22 cellular contexts compared by ENCODE assay signal in genomic region chr3:459376-459710, GRCh38.
A peak's percentile ranks its signal among the peaks of the same experiment; 100 is the strongest.
DNase-seq lines count a peak whose midpoint lies in the region; ATAC-seq, FAIRE-seq and TF ChIP-seq lines count a peak whose summit lies in the region.
"Had no signal": no experiment of that assay in that cellular context is flagged by ENCODE, and none has a peak within 500 bp of the region (broad histone marks: within the 10 kb centered on the region; RNA-seq: fewer than 3 reads in every experiment).

No MANE protein-coding gene starts in this region.

- 72% methylated on average over 5 of the region's 5 CpGs; no CpG with 5 or more reads in 1 of the 2 experiments for WGBS in H1 (ENCODE audit: extremely low coverage in 1 of 2, insufficient coverage in 1 of 2, insufficient read length in 1 of 2, insufficient replicate concordance in 2 of 2, low coverage in 1 of 2, low lambda C conversion rate in 2 of 2, missing lambda C conversion rate in 1 of 2), 2 experiments

- H4K91ac ChIP-seq in H1 (replicated peaks; ENCODE audit: insufficient read length, low read length) = no peak overlapping the region

- H3K9me3 ChIP-seq in SK-N-MC (ENCODE audit: low read depth, low read length) = no peaks in the 10 kb centered on the region
- no peaks in the 10 kb centered on the region for H3K9me3 ChIP-seq in H1 (ENCODE audit: insufficient read depth in 2 of 2, low read depth in 1 of 2, low read length in 1 of 2)
- H3K9me3 ChIP-seq in mucosa of descending colon = no peaks in the 10 kb centered on the region
- H3K9me3 ChIP-seq: A549, BE2C had no signal

- no peak overlapping the region for H4K8ac ChIP-seq in H1 (ENCODE audit: extremely low read depth, insufficient read depth, low read length)

- no peak for TF ChIP-seq EP300 in H1 (IDR thresholded peaks at IDR 0.05; ENCODE audit: borderline replicate concordance in 1 of 2, low read depth in 2 of 2, low read length in 2 of 2)

- H3K4me1 ChIP-seq in H1 (replicated peaks in 1 of 4; ENCODE audit: control insufficient read depth in 3 of 4, insufficient read depth in 4 of 4, low read length in 3 of 4) (peaks cover 0 to 10% (median 3%) of the 10 kb centered on the region in 4 experiments; a peak in 3 of 7 replicates), mucosa of descending colon (ENCODE audit: low read depth) (no peaks in the 10 kb centered on the region)
- H3K4me1 ChIP-seq: A549, BE2C had no signal

- TF ChIP-seq CTCF in H1 (IDR thresholded peaks at IDR 0.05; ENCODE audit: control extremely low read depth in 1 of 3, insufficient read depth in 1 of 3, low read depth in 1 of 3, low read length in 3 of 3) (no peak), mucosa of descending colon (IDR thresholded peaks at IDR 0.05) (no peak)

- H3K18ac ChIP-seq in H1 (ENCODE audit: extremely low read depth, low read length) = no peak overlapping the region

- intact Hi-C loops in mucosa of descending colon (cut with DNase I, micrococcal nuclease) = no loop called here

- H2AFZ ChIP-seq in H1 (ENCODE audit: low read length) = 0 out of 2 replicates have a peak overlapping the region, but pooled peaks have one; percentile 4
- H2AFZ ChIP-seq: PC-9 had no signal

- H2BK15ac ChIP-seq in H1 (ENCODE audit: low read length) = no peak overlapping the region

- no peak overlapping the region for H2BK12ac ChIP-seq in H1 (ENCODE audit: low read depth, low read length)

- H3K14ac ChIP-seq in H1 (ENCODE audit: insufficient read length) = no peak overlapping the region

- H3K27ac ChIP-seq in SK-N-MC (peak overlapping the region; percentile 48; the same call in 1 of the 2 replicates), H1 (ENCODE audit: low read depth, low read length) (no peak overlapping the region)
- H3K27ac ChIP-seq: A549, PC-9 had no signal

- no peak overlapping the region for H3K4ac ChIP-seq in H1 (replicated peaks; ENCODE audit: insufficient read length, low read depth, low read length)

- CTCF ChIA-PET in H1 (lab: Charles Lee; ENCODE audit: partially characterized antibody) = interaction anchor here (0.8 to 2.6 kb wide), 3 partner anchors 9 to 77 kb away, joined by 3 to 17 read pairs (median 5); no protein-coding TSS in a partner anchor

- no peak overlapping the region for H2BK5ac ChIP-seq in H1 (ENCODE audit: low read depth, low read length)

- H2AK5ac ChIP-seq in H1 (ENCODE audit: low read depth, low read length) = no peak overlapping the region

- H3K4me3 ChIP-seq in SK-N-MC (peak overlapping the region; percentile 72), H1 (ENCODE audit: extremely low read depth in 1 of 4, insufficient read depth in 2 of 4, low read depth in 3 of 4, low read length in 4 of 4) (no peak overlapping the region), mucosa of descending colon (no peak overlapping the region)
- H3K4me3 ChIP-seq: A549, PC-9 had no signal

- ATAC-seq in mucosa of descending colon (no peak), GM21367 (IDR thresholded peaks at IDR 0.05; ENCODE audit: unreplicated experiment) (no peak)
- ATAC-seq: A549 had no signal

- H4K5ac ChIP-seq in H1 (ENCODE audit: insufficient read length, low read depth, low read length) = no peak overlapping the region

- no peak overlapping the region for H2BK20ac ChIP-seq in H1 (ENCODE audit: low read length)

- no peak overlapping the region for H2BK120ac ChIP-seq in H1 (replicated peaks; ENCODE audit: low read depth, low read length)

- no peak overlapping the region for H3K4me2 ChIP-seq in H1 (ENCODE audit: insufficient read depth in 1 of 2, low read depth in 2 of 2, low read length in 2 of 2)
- H3K4me2 ChIP-seq: A549, PC-9 had no signal

- H3K79me1 ChIP-seq in H1 (ENCODE audit: low read depth, low read length) = no peaks in the 10 kb centered on the region

- H3K56ac ChIP-seq in H1 (replicated peaks; ENCODE audit: insufficient read length, low read depth, low read length) = no peak overlapping the region

- TF ChIP-seq POLR2A in H1 (IDR thresholded peaks at IDR 0.05; ENCODE audit: control extremely low read depth in 1 of 2, low read depth in 2 of 2, low read length in 2 of 2) (no peak), GM12892 (IDR thresholded peaks at IDR 0.05; ENCODE audit: low read depth, low read length) (no peak)

- H3K23me2 ChIP-seq in H1 (ENCODE audit: low read depth, low read length) = no peaks in the 10 kb centered on the region

- FAIRE-seq in H1 (lab: Jason Lieb, UNC) = no peak
- no peak for FAIRE-seq in GM12892 (lab: Jason Lieb, UNC)
- FAIRE-seq: A549 had no signal

- H4K20me1 ChIP-seq in H1 (replicated peaks in 1 of 2; ENCODE audit: control insufficient read depth in 1 of 2, insufficient read depth in 2 of 2, low read length in 2 of 2) = no peaks in the 10 kb centered on the region

- H3K79me2 ChIP-seq in H1 (ENCODE audit: control insufficient read depth in 1 of 2, insufficient read depth in 2 of 2, low read length in 2 of 2) = no peaks in the 10 kb centered on the region

- peak; percentile 69 for DNase-seq in DMS 273 (lab: John Stamatoyannopoulos, UW; ENCODE audit: unreplicated experiment)
- DNase-seq in SK-N-MC (ENCODE audit: low read depth, low spot score) = peak; percentile 76
- no peak for DNase-seq in H1 (ENCODE audit: low read depth in 1 of 2, low spot score in 2 of 2)
- peak; percentile 28 for DNase-seq in pons (ENCODE audit: low spot score)
- DNase-seq in mucosa of descending colon = no peak
- DNase-seq in GM12892 (ENCODE audit: insufficient read length) = no peak
- DNase-seq: BE2C; CD4-positive, CD25-positive, alpha-beta regulatory T cell; GF-D8; H9; Karpas-422; MV-4-11; NCI-H1105 treated with DMSO at 0.1 percent for 48 hours; NCI-H1694; NCI-H2081; NCI-H446 treated with DMSO at 0.1 percent for 48 hours; PC-9; RPMI8226; SHP77; SW 1271 had no signal

- no peak overlapping the region for H3K9ac ChIP-seq in SK-N-MC (ENCODE audit: insufficient read length)
- no peak overlapping the region for H3K9ac ChIP-seq in H1 (replicated peaks in 1 of 4; ENCODE audit: extremely low read depth in 1 of 4, low read depth in 3 of 4, low read length in 3 of 4)

- TF ChIP-seq RAD21 in H1 (IDR thresholded peaks at IDR 0.05 in 1 of 2, conservative IDR thresholded peaks at IDR 0.05 in 1 of 2; ENCODE audit: low read depth in 2 of 2, low read length in 2 of 2) = no peak

- H3K36me3 ChIP-seq in SK-N-MC (ENCODE audit: insufficient read depth, low read length) = no peaks in the 10 kb centered on the region
- no peaks in the 10 kb centered on the region for H3K36me3 ChIP-seq in H1 (ENCODE audit: control insufficient read depth in 2 of 4, insufficient read depth in 4 of 4, low read length in 3 of 4)
- H3K36me3 ChIP-seq in mucosa of descending colon (ENCODE audit: low read depth) = no peaks in the 10 kb centered on the region
- H3K36me3 ChIP-seq: BE2C had no signal

- H3K23ac ChIP-seq in H1 (ENCODE audit: insufficient read length) = no peak overlapping the region

- no peaks in the 10 kb centered on the region for H3K27me3 ChIP-seq in H1 (replicated peaks in 1 of 4; ENCODE audit: control insufficient read depth in 3 of 4, extremely low read depth in 1 of 4, insufficient read depth in 3 of 4, low read length in 3 of 4)
- H3K27me3 ChIP-seq: BE2C had no signal

- POLR2A ChIA-PET in H1 (lab: Charles Lee; ENCODE audit: partially characterized antibody) = no interaction called here

TF ChIP-seq in H1, 55 proteins besides CTCF, POLR2A, EP300 and RAD21:
- TF ChIP-seq MAX (IDR thresholded peaks at IDR 0.05) = no peak
- no peak for TF ChIP-seq RXRA (IDR thresholded peaks at IDR 0.05; ENCODE audit: insufficient read depth, low read depth, low read length)
- no peak for TF ChIP-seq TCF12 (IDR thresholded peaks at IDR 0.05; ENCODE audit: low read depth, low read length)
- no peak for TF ChIP-seq BACH1 (IDR thresholded peaks at IDR 0.05; ENCODE audit: low read length)
- TF ChIP-seq CREB1 (IDR thresholded peaks at IDR 0.05) = no peak
- no peak for TF ChIP-seq ATF2 (IDR thresholded peaks at IDR 0.05; ENCODE audit: low read length)
- TF ChIP-seq PHF8 (conservative IDR thresholded peaks at IDR 0.05; ENCODE audit: low read depth, low read length) = no peak
- no peak for TF ChIP-seq BCL11A (IDR thresholded peaks at IDR 0.05; ENCODE audit: low read depth in 2 of 2, low read length in 2 of 2)
- TF ChIP-seq YY1 (IDR thresholded peaks at IDR 0.05; ENCODE audit: low read depth, low read length) = no peak
- TF ChIP-seq POLR2AphosphoS5 (IDR thresholded peaks at IDR 0.05; ENCODE audit: low read depth, low read length) = no peak
- no peak for TF ChIP-seq TBP (IDR thresholded peaks at IDR 0.05; ENCODE audit: low read depth, low read length)
- TF ChIP-seq RBBP5 (IDR thresholded peaks at IDR 0.05; ENCODE audit: borderline replicate concordance, low read depth, low read length) = no peak
- no peak for TF ChIP-seq KDM4A (IDR thresholded peaks at IDR 0.05; ENCODE audit: low read depth, low read length, severe bottlenecking)

Comparison
In these comparisons a context has a peak if more than half of its experiments do, and no peak if none do; other contexts are left out.
1. DNase-seq: peak in DMS 273 (single experiment), SK-N-MC (single experiment) and pons (single experiment); none in H1 (0 of 2), mucosa of descending colon (0 of 3) and GM12892 (single experiment).